Comparison of ENCODE assay signal across 11 cellular contexts in genomic region chr10:114855776-114856543, GRCh38. TPM values are rescaled to one million over a fixed set of nuclear protein-coding genes. Genes with fewer than 3 reads are reported as not detected.
A peak's percentile ranks its signal among the peaks of the same experiment; 100 is the strongest.
DNase-seq lines count a peak whose midpoint lies in the region; ATAC-seq and TF ChIP-seq lines count a peak whose summit lies in the region.
"Had no signal": no experiment of that assay in that cellular context is flagged by ENCODE, and none has a peak within 500 bp of the region (broad histone marks: within the 10 kb centered on the region; RNA-seq: fewer than 3 reads in every experiment).

No MANE protein-coding gene starts in this region.

- no peaks in the 10 kb centered on the region for H4K20me1 ChIP-seq in PC-9 (ENCODE audit: insufficient read depth)

- peak overlapping the region; percentile 17; the same call in 1 of the 2 replicates for H3K4me3 ChIP-seq in PC-9

- H3K9me3 ChIP-seq in PC-9 (ENCODE audit: insufficient read depth, low read depth), result no peaks in the 10 kb centered on the region

- CTCF ChIA-PET in PC-9 (lab: Charles Lee), result interaction anchor here (0.6 kb wide), 1 partner anchor 29 kb away, joined by 5 read pairs; no protein-coding TSS in a partner anchor

- H3K4me1 ChIP-seq in PC-9 (replicated peaks; ENCODE audit: insufficient read depth), result peaks cover 37% of the 10 kb centered on the region
- H3K4me1 ChIP-seq: parathyroid adenoma had no signal

- H3K36me3 Mint-ChIP-seq in chondrocyte (ENCODE audit: low read depth), result peaks cover 31% of the 10 kb centered on the region
- peaks cover 19% of the 10 kb centered on the region for H3K36me3 Mint-ChIP-seq in natural killer cell
- H3K36me3 Mint-ChIP-seq in nephron progenitor cell (ENCODE audit: low read depth), result peaks cover 74% of the 10 kb centered on the region
- no peaks in the 10 kb centered on the region for H3K36me3 Mint-ChIP-seq in glutamatergic neuron (ENCODE audit: unreplicated experiment)

- POLR2A ChIA-PET in PC-9 (lab: Charles Lee; ENCODE audit: unreplicated experiment), result interaction anchor here (0.6 to 0.7 kb wide), 8 partner anchors 8 to 464 kb away, joined by 3 to 8 read pairs (median 4); no protein-coding TSS in a partner anchor

- H3K9me3 Mint-ChIP-seq in chondrocyte (ENCODE audit: low read depth) (no peaks in the 10 kb centered on the region), natural killer cell (no peaks in the 10 kb centered on the region), nephron progenitor cell (no peaks in the 10 kb centered on the region), glutamatergic neuron (ENCODE audit: unreplicated experiment) (no peaks in the 10 kb centered on the region)

- H3K79me2 ChIP-seq in PC-9 (ENCODE audit: low read depth), result no peaks in the 10 kb centered on the region
- H3K79me2 ChIP-seq: parathyroid adenoma had no signal

- no peaks in the 10 kb centered on the region for H3K27me3 Mint-ChIP-seq in chondrocyte (ENCODE audit: low read depth)
- no peaks in the 10 kb centered on the region for H3K27me3 Mint-ChIP-seq in natural killer cell (ENCODE audit: low read depth in 2 of 2)
- H3K27me3 Mint-ChIP-seq in nephron progenitor cell (ENCODE audit: low read depth, poor library complexity), result no peaks in the 10 kb centered on the region
- H3K27me3 Mint-ChIP-seq in glutamatergic neuron (ENCODE audit: unreplicated experiment), result no peaks in the 10 kb centered on the region

- ATAC-seq in natural killer cell, result no peak

- no peaks in the 10 kb centered on the region for H3K9me2 ChIP-seq in PC-9 (ENCODE audit: insufficient read depth)

- H3K4me1 Mint-ChIP-seq in chondrocyte (ENCODE audit: low read depth), result peaks cover 56% of the 10 kb centered on the region
- H3K4me1 Mint-ChIP-seq in natural killer cell, result no peaks in the 10 kb centered on the region
- H3K4me1 Mint-ChIP-seq in nephron progenitor cell, result no peaks in the 10 kb centered on the region
- no peaks in the 10 kb centered on the region for H3K4me1 Mint-ChIP-seq in glutamatergic neuron (ENCODE audit: low read depth, unreplicated experiment)

- TF ChIP-seq CTCF in PC-9 (conservative IDR thresholded peaks at IDR 0.05) (no peak), chondrocyte (IDR thresholded peaks at IDR 0.05) (no peak), natural killer cell (IDR thresholded peaks at IDR 0.05) (no peak), nephron progenitor cell (IDR thresholded peaks at IDR 0.05) (no peak), glutamatergic neuron (IDR thresholded peaks at IDR 0.05; ENCODE audit: partially characterized antibody, unreplicated experiment) (no peak)

- H3F3A ChIP-seq in PC-9 (ENCODE audit: insufficient read depth, low read depth), result peaks cover 21% of the 10 kb centered on the region

- peak overlapping the region; percentile 96 for H3K27ac Mint-ChIP-seq in chondrocyte (ENCODE audit: unreplicated experiment)
- peak overlapping the region; percentile 34 to 55 for H3K27ac Mint-ChIP-seq in natural killer cell
- no peak overlapping the region for H3K27ac Mint-ChIP-seq in nephron progenitor cell
- no peak overlapping the region for H3K27ac Mint-ChIP-seq in glutamatergic neuron (ENCODE audit: unreplicated experiment)

- TSS peak; percentile 41 for BruUV-seq in PC-9 (replicated peaks; lab: Mats Ljungman, UMichigan)

- H3K4me3 Mint-ChIP-seq in chondrocyte (ENCODE audit: unreplicated experiment), result peak overlapping the region; percentile 46
- no peak overlapping the region for H3K4me3 Mint-ChIP-seq in natural killer cell
- no peak overlapping the region for H3K4me3 Mint-ChIP-seq in nephron progenitor cell
- H3K4me3 Mint-ChIP-seq in glutamatergic neuron (ENCODE audit: unreplicated experiment), result no peak overlapping the region

- intact Hi-C loops in PC-9 (cut with micrococcal nuclease; ENCODE audit: unreplicated experiment) (loop anchor here (1.0 to 2.0 kb wide), 2 partner anchors 32 to 231 kb away; no protein-coding TSS in a partner anchor), natural killer cell (cut with micrococcal nuclease) (no loop called here)

- no peak overlapping the region for H2AFZ ChIP-seq in PC-9
- H2AFZ ChIP-seq: parathyroid adenoma had no signal

- H3K27me3 ChIP-seq in PC-9 (ENCODE audit: insufficient read depth, low read depth), result no peaks in the 10 kb centered on the region

- DNase-seq in EL (peak; percentile 71), PC-9 (peak in 1 of 2 experiments; percentile 16), chondrocyte (ENCODE audit: low spot score) (no peak), natural killer cell (no peak), nephron progenitor cell (no peak), cerebellar nuclear complex (lab: John Stamatoyannopoulos, UW) (no peak), glutamatergic neuron (no peak)
- DNase-seq: activated CD8-positive, alpha-beta memory T cell treated with anti-CD3 and anti-CD28 coated beads for 24 hours; NCI-H2029 treated with DMSO at 0.1 percent for 48 hours; SHP77 had no signal

- H3K27ac ChIP-seq in PC-9, result peak overlapping the region; percentile 83
- H3K27ac ChIP-seq: parathyroid adenoma had no signal

- 0 out of 2 replicates have a peak, but pooled peaks cover 12% of the 10 kb centered on the region for H3K36me3 ChIP-seq in PC-9 (ENCODE audit: low read depth)

- H3K4me2 ChIP-seq in PC-9, result peak overlapping the region; percentile 57

RNA-seq across cellular contexts. Expression of gene FHIP2A, which starts 34.4 kb away (rescaled TPM):
- total RNA-seq in PC-9 (2021), result 16.0 and 18.3 TPM in 2 replicates
- total RNA-seq in chondrocyte, result 43.7 to 52.4 TPM (median 48.2 TPM) in 3 replicates
- 10 to 100 TPM; 36.0 to 42.4 (median 39.5) TPM for total RNA-seq in natural killer cell
- 31.7 TPM for total RNA-seq in glutamatergic neuron (ENCODE audit: unreplicated experiment)

Comparison
In these comparisons a context has a peak if more than half of its experiments do, and no peak if none do; other contexts are left out.
1. H3K27ac Mint-ChIP-seq: peak in chondrocyte (single experiment) and natural killer cell (2 of 2); none in nephron progenitor cell (single experiment) and glutamatergic neuron (single experiment).